ENCODE assay signal across 8 cellular contexts in the genomic region with DNA sequence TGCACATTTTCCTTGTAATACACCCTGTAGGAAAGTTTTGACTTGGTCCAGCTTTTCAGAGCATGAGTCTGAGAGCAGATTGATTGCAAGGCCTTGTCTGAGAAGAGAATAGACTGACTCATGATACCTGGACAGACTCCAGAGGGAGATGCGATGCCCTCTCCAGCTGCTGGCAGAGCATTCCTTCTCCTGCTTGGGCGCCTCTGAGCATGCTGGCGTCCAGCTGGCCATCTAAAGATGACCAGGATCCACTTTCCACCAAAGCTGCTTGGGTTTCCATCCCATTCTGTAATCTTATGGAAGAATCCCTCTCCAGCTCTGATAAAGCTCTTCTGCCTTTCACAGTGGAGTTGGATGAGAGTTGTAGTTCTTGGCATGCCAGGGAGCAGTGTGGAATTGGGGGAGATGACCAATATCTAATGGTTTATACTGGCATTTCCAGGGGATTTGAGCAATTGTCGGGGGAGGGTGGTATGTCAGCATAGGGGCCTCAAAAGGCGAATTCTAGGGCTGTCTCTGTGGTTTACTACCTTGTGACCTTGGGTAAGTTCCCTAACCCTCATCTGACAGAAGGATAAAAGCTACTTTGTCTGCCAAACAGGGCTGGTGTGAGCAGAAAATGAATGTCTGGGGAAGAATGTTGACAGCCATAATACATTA. TPM values are rescaled to one million over a fixed set of nuclear protein-coding genes. Genes with fewer than 3 reads are reported as not detected.
DNase-seq lines count a peak whose midpoint lies in the region; ATAC-seq and TF ChIP-seq lines count a peak whose summit lies in the region.

No MANE protein-coding gene starts in this region.

- H3K27me3 ChIP-seq in heart left ventricle = no peaks in the 10 kb centered on the region

- H3K4me3 Mint-ChIP-seq in activated CD4-positive, alpha-beta T cell treated with anti-CD3 and anti-CD28 coated beads, Interleukin-2, amount 10 ng/mL, durations not matched to agents 7 days and 5 days = peak overlapping the region; percentile 13
- H3K4me3 Mint-ChIP-seq in activated T-helper 2 cell treated with anti-CD3 and anti-CD28 coated beads, Interferon-gamma antibody, Interleukin-2, Interleukin-4, amounts not matched to agents 10 μg/mL and 5 μg/mL and 100 μg/mL, durations not matched to agents 14 hours and 24 hours and 36 hours (ENCODE audit: low read depth) = peak overlapping the region; percentile 51
- H3K4me3 Mint-ChIP-seq in stimulated activated effector memory CD8-positive, alpha-beta T cell treated with anti-CD3 and anti-CD28 coated beads, Interleukin-12 subunit alpha, Interleukin-12 subunit beta, amount 100 ng/mL, for 72 hours = peak overlapping the region; percentile 61

- peak; percentile 18 for DNase-seq in activated CD4-positive, alpha-beta T cell treated with anti-CD3 and anti-CD28 coated beads, Interleukin-2, amount 10 ng/mL, durations not matched to agents 7 days and 5 days
- no peak for DNase-seq in activated CD4-positive, alpha-beta T cell treated with anti-CD3 and anti-CD28 coated beads for 4 hours
- no peak for DNase-seq in activated T-helper 2 cell treated with anti-CD3 and anti-CD28 coated beads, Interferon-gamma antibody, Interleukin-2, Interleukin-4, amounts not matched to agents 10 μg/mL and 5 μg/mL and 100 μg/mL, durations not matched to agents 14 hours and 24 hours and 36 hours (ENCODE audit: low spot score)
- DNase-seq in heart left ventricle (peak in 1 of 5 donors; percentile 58), GM13977 (ENCODE audit: low spot score) (no peak)
- no peak for DNase-seq in stimulated activated effector memory CD8-positive, alpha-beta T cell treated with anti-CD3 and anti-CD28 coated beads, Interleukin-12 subunit alpha, Interleukin-12 subunit beta, amount 100 ng/mL, for 72 hours (ENCODE audit: low spot score in 2 of 2)
- DNase-seq in activated CD4-positive, alpha-beta T cell treated with anti-CD3 and anti-CD28 coated beads, Interleukin-2, amount 50 U/mL, for 48 hours = no peak

- no peaks in the 10 kb centered on the region for H3K9me3 ChIP-seq in heart left ventricle

- TF ChIP-seq POLR2A in heart left ventricle (IDR thresholded peaks at IDR 0.05) = no peak

- ATAC-seq in heart left ventricle = peak; percentile 41 to 80 (median 68)
- peak; percentile 39 for ATAC-seq in stimulated activated effector memory CD8-positive, alpha-beta T cell treated with anti-CD3 and anti-CD28 coated beads, Interleukin-12 subunit alpha, Interleukin-12 subunit beta, amount 100 ng/mL, for 72 hours
- ATAC-seq in HG03095 (IDR thresholded peaks at IDR 0.05; ENCODE audit: unreplicated experiment) = no peak

- H3K27ac Mint-ChIP-seq in activated CD4-positive, alpha-beta T cell treated with anti-CD3 and anti-CD28 coated beads, Interleukin-2, amount 10 ng/mL, durations not matched to agents 7 days and 5 days = peak overlapping the region; percentile 74
- H3K27ac Mint-ChIP-seq in activated T-helper 2 cell treated with anti-CD3 and anti-CD28 coated beads, Interferon-gamma antibody, Interleukin-2, Interleukin-4, amounts not matched to agents 10 μg/mL and 5 μg/mL and 100 μg/mL, durations not matched to agents 14 hours and 24 hours and 36 hours = peak overlapping the region; percentile 35
- no peak overlapping the region for H3K27ac Mint-ChIP-seq in stimulated activated effector memory CD8-positive, alpha-beta T cell treated with anti-CD3 and anti-CD28 coated beads, Interleukin-12 subunit alpha, Interleukin-12 subunit beta, amount 100 ng/mL, for 72 hours

- H3K4me1 ChIP-seq in heart left ventricle = peaks cover 0 to 76% (median 54%) of the 10 kb centered on the region in 12 donors

- no peaks in the 10 kb centered on the region for H3K9me3 Mint-ChIP-seq in activated CD4-positive, alpha-beta T cell treated with anti-CD3 and anti-CD28 coated beads, Interleukin-2, amount 10 ng/mL, durations not matched to agents 7 days and 5 days
- no peaks in the 10 kb centered on the region for H3K9me3 Mint-ChIP-seq in activated T-helper 2 cell treated with anti-CD3 and anti-CD28 coated beads, Interferon-gamma antibody, Interleukin-2, Interleukin-4, amounts not matched to agents 10 μg/mL and 5 μg/mL and 100 μg/mL, durations not matched to agents 14 hours and 24 hours and 36 hours
- no peaks in the 10 kb centered on the region for H3K9me3 Mint-ChIP-seq in stimulated activated effector memory CD8-positive, alpha-beta T cell treated with anti-CD3 and anti-CD28 coated beads, Interleukin-12 subunit alpha, Interleukin-12 subunit beta, amount 100 ng/mL, for 72 hours

- H3K4me1 Mint-ChIP-seq in activated CD4-positive, alpha-beta T cell treated with anti-CD3 and anti-CD28 coated beads, Interleukin-2, amount 10 ng/mL, durations not matched to agents 7 days and 5 days = peaks cover 66% of the 10 kb centered on the region
- peaks cover 55% of the 10 kb centered on the region for H3K4me1 Mint-ChIP-seq in activated T-helper 2 cell treated with anti-CD3 and anti-CD28 coated beads, Interferon-gamma antibody, Interleukin-2, Interleukin-4, amounts not matched to agents 10 μg/mL and 5 μg/mL and 100 μg/mL, durations not matched to agents 14 hours and 24 hours and 36 hours (ENCODE audit: low read depth)
- H3K4me1 Mint-ChIP-seq in stimulated activated effector memory CD8-positive, alpha-beta T cell treated with anti-CD3 and anti-CD28 coated beads, Interleukin-12 subunit alpha, Interleukin-12 subunit beta, amount 100 ng/mL, for 72 hours = peaks cover 74% of the 10 kb centered on the region

- peaks cover 17% of the 10 kb centered on the region for H3K36me3 Mint-ChIP-seq in activated CD4-positive, alpha-beta T cell treated with anti-CD3 and anti-CD28 coated beads, Interleukin-2, amount 10 ng/mL, durations not matched to agents 7 days and 5 days (ENCODE audit: low read depth)
- peaks cover 30% of the 10 kb centered on the region for H3K36me3 Mint-ChIP-seq in activated T-helper 2 cell treated with anti-CD3 and anti-CD28 coated beads, Interferon-gamma antibody, Interleukin-2, Interleukin-4, amounts not matched to agents 10 μg/mL and 5 μg/mL and 100 μg/mL, durations not matched to agents 14 hours and 24 hours and 36 hours (ENCODE audit: low read depth)
- H3K36me3 Mint-ChIP-seq in stimulated activated effector memory CD8-positive, alpha-beta T cell treated with anti-CD3 and anti-CD28 coated beads, Interleukin-12 subunit alpha, Interleukin-12 subunit beta, amount 100 ng/mL, for 72 hours = peaks cover 66% of the 10 kb centered on the region

- WGBS in heart left ventricle, 4 donors = 57 to 66% (median 62%) methylated on average over 5 of the region's 5 CpGs

- TF ChIP-seq CTCF in heart left ventricle (IDR thresholded peaks at IDR 0.05) (no peak), GM13977 (IDR thresholded peaks at IDR 0.05; ENCODE audit: extremely low read depth, insufficient read depth, missing control alignments) (no peak)

- peak overlapping the region in 3 of 12 donors; percentile 41 to 47 (median 44) for H3K4me3 ChIP-seq in heart left ventricle

- CTCF ChIA-PET in activated CD4-positive, alpha-beta T cell treated with anti-CD3 and anti-CD28 coated beads, Interleukin-2, amount 10 ng/mL, durations not matched to agents 7 days and 5 days (lab: Charles Lee) = interaction anchor here (1.4 to 1.8 kb wide), 4 partner anchors 11 to 54 kb away, joined by 3 to 4 read pairs (median 4); partner anchors contain the start of gene NECAP2

- POLR2A ChIA-PET in activated CD4-positive, alpha-beta T cell treated with anti-CD3 and anti-CD28 coated beads, Interleukin-2, amount 10 ng/mL, durations not matched to agents 7 days and 5 days (lab: Charles Lee) = no interaction called here

- in situ Hi-C loops in GM13977 (cut with MboI; ENCODE audit: low pct_unique_long_range_greater_than_20kb, low sequenced_read_pairs, unreplicated experiment) = no loop called here

- no peaks in the 10 kb centered on the region for H3K27me3 Mint-ChIP-seq in activated CD4-positive, alpha-beta T cell treated with anti-CD3 and anti-CD28 coated beads, Interleukin-2, amount 10 ng/mL, durations not matched to agents 7 days and 5 days
- H3K27me3 Mint-ChIP-seq in activated T-helper 2 cell treated with anti-CD3 and anti-CD28 coated beads, Interferon-gamma antibody, Interleukin-2, Interleukin-4, amounts not matched to agents 10 μg/mL and 5 μg/mL and 100 μg/mL, durations not matched to agents 14 hours and 24 hours and 36 hours (ENCODE audit: low read depth) = no peaks in the 10 kb centered on the region

- peak overlapping the region in 11 of 12 donors; percentile 14 to 81 (median 60) for H3K27ac ChIP-seq in heart left ventricle

- no peaks in the 10 kb centered on the region for H3K36me3 ChIP-seq in heart left ventricle

- intact Hi-C loops in activated T-helper 2 cell treated with anti-CD3 and anti-CD28 coated beads, Interferon-gamma antibody, Interleukin-2, Interleukin-4, amounts not matched to agents 10 μg/mL and 5 μg/mL and 100 μg/mL, durations not matched to agents 14 hours and 24 hours and 36 hours (cut with micrococcal nuclease) = loop anchor here (2.0 kb wide), 1 partner anchor 18 kb away; no protein-coding TSS in a partner anchor
- intact Hi-C loops in heart left ventricle (cut with DNase I) = loop anchor here in 1 of 10 donors (1.0 kb wide), 1 partner anchor 18 kb away; no protein-coding TSS in a partner anchor

RNA-seq across cellular contexts. Expression of gene SZRD1, which starts 19.5 kb away (rescaled TPM):
- 100 to 1,000 TPM; 156 to 177 TPM for total RNA-seq in activated CD4-positive, alpha-beta T cell treated with anti-CD3 and anti-CD28 coated beads, Interleukin-2, amount 10 ng/mL, durations not matched to agents 7 days and 5 days
- total RNA-seq in activated T-helper 2 cell treated with anti-CD3 and anti-CD28 coated beads, Interferon-gamma antibody, Interleukin-2, Interleukin-4, amounts not matched to agents 10 μg/mL and 5 μg/mL and 100 μg/mL, durations not matched to agents 14 hours and 24 hours and 36 hours = 198 TPM in 2 replicates
- 100 to 1,000 TPM in 3 of 9 donors, 10 to 100 TPM in 6; 57.4 to 130 (median 94.4) TPM for total RNA-seq in heart left ventricle
- polyA plus RNA-seq in heart left ventricle = 100 to 1,000 TPM in 1 of 2 donors, 10 to 100 TPM in 1; 54.4 to 140 TPM

RNA-seq across cellular contexts. Expression of gene FBXO42, which starts 34.3 kb away (rescaled TPM):
- total RNA-seq in activated CD4-positive, alpha-beta T cell treated with anti-CD3 and anti-CD28 coated beads, Interleukin-2, amount 10 ng/mL, durations not matched to agents 7 days and 5 days = 10 to 100 TPM; 15.5 to 19.3 TPM
- total RNA-seq in activated T-helper 2 cell treated with anti-CD3 and anti-CD28 coated beads, Interferon-gamma antibody, Interleukin-2, Interleukin-4, amounts not matched to agents 10 μg/mL and 5 μg/mL and 100 μg/mL, durations not matched to agents 14 hours and 24 hours and 36 hours = 17.9 and 18.5 TPM in 2 replicates
- 10 to 100 TPM; 15.4 to 44.4 (median 22.9) TPM for total RNA-seq in heart left ventricle
- polyA plus RNA-seq in heart left ventricle = 10 to 100 TPM; 11.0 to 18.8 TPM

RNA-seq across cellular contexts. Expression of gene SPATA21, which starts 50.6 kb away (rescaled TPM):
- not detected for total RNA-seq in activated CD4-positive, alpha-beta T cell treated with anti-CD3 and anti-CD28 coated beads, Interleukin-2, amount 10 ng/mL, durations not matched to agents 7 days and 5 days
- total RNA-seq in activated T-helper 2 cell treated with anti-CD3 and anti-CD28 coated beads, Interferon-gamma antibody, Interleukin-2, Interleukin-4, amounts not matched to agents 10 μg/mL and 5 μg/mL and 100 μg/mL, durations not matched to agents 14 hours and 24 hours and 36 hours = not detected in 2 replicates
- total RNA-seq in heart left ventricle = not detected
- polyA plus RNA-seq in heart left ventricle = under 1 TPM; 0.06 to 0.08 TPM

RNA-seq across cellular contexts. Expression of gene NECAP2, which starts 53.9 kb away (rescaled TPM):
- total RNA-seq in activated CD4-positive, alpha-beta T cell treated with anti-CD3 and anti-CD28 coated beads, Interleukin-2, amount 10 ng/mL, durations not matched to agents 7 days and 5 days = 100 to 1,000 TPM; 107 to 115 TPM
- 75.2 and 79.4 TPM in 2 replicates for total RNA-seq in activated T-helper 2 cell treated with anti-CD3 and anti-CD28 coated beads, Interferon-gamma antibody, Interleukin-2, Interleukin-4, amounts not matched to agents 10 μg/mL and 5 μg/mL and 100 μg/mL, durations not matched to agents 14 hours and 24 hours and 36 hours
- total RNA-seq in heart left ventricle = 10 to 100 TPM; 10.7 to 53.0 (median 12.1) TPM
- polyA plus RNA-seq in heart left ventricle = 10 to 100 TPM; 11.2 to 19.7 TPM
